Comparison of ENCODE assay signal across 27 cellular contexts in the genomic region with DNA sequence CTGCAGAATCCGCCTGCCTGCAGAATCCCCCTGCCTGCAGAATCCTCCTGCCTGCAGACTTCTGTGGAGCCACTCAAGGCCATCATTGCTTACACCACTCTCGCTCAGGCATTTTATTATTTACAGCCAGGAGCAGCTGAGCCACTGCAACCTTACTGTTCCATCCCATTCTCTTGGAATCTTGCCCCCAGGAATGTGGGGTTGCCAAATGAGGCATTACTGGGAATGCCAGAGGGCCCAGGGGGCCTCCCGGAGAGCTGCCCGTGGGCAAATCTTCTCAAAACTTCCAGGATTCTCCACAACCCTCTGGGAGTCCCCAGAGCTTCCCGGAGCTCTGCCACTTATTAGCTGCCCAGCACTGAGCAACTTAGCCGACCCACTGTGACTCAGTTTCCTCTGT.
DNase-seq lines count a peak whose midpoint lies in the region; ATAC-seq lines count a peak whose summit lies in the region.
"Had no signal": no experiment of that assay in that cellular context is flagged by ENCODE, and none has a peak within 500 bp of the region (broad histone marks: within the 10 kb centered on the region; RNA-seq: fewer than 3 reads in every experiment).

No MANE protein-coding gene starts in this region.

- peak overlapping the region; percentile 16 for H3K4me2 ChIP-seq in skeletal muscle satellite cell (ENCODE audit: low read length)
- H3K4me2 ChIP-seq: KMS-11, SK-N-SH had no signal

- peak; percentile 25 for DNase-seq in EL
- DNase-seq in RPMI7951 (ENCODE audit: low read depth): peak; percentile 49
- DNase-seq in fibroblast of peridontal ligament (ENCODE audit: extremely low read depth): peak; percentile 72
- DNase-seq in amygdala (lab: John Stamatoyannopoulos, UW): no peak
- no peak for DNase-seq in posterior vena cava (ENCODE audit: low spot score)
- DNase-seq: activated CD4-positive, alpha-beta T cell treated with anti-CD3 and anti-CD28 coated beads, Interleukin-2, amount 50 U/mL, for 48 hours; activated CD4-positive, CD25-positive, alpha-beta regulatory T cell treated with anti-CD3 and anti-CD28 coated beads, Interleukin-2, amount 50 U/mL, for 72 hours; activated CD8-positive, alpha-beta memory T cell treated with anti-CD3 and anti-CD28 coated beads, Interleukin-2, amount 50 U/mL, for 48 hours; anterior cingulate cortex; Calu3; effector CD8-positive, alpha-beta T cell; left lung; NCI-H2081 treated with DMSO at 0.1 percent for 48 hours; NCI-H226; NCI-H526 treated with DMSO at 0.1 percent for 48 hours; NK-92 treated with Interleukin-12 subunit alpha and Interleukin-12 subunit beta, amount 100 ng/mL, for 24 hours; SK-N-SH; stimulated activated CD4-positive, alpha-beta T cell treated with anti-CD3 and anti-CD28 coated beads, Interleukin-15, amount 100 ng/mL, for 24 hours; stimulated activated CD4-positive, alpha-beta T cell treated with anti-CD3 and anti-CD28 coated beads, Interleukin-4, amount 100 ng/mL, for 4 hours had no signal

- H3K27me3 ChIP-seq in skeletal muscle satellite cell (ENCODE audit: control insufficient read depth, insufficient read depth, low read length): no peaks in the 10 kb centered on the region

- intact Hi-C loops in posterior vena cava (cut with DNase I): no loop called here

- H3K4me3 ChIP-seq in skeletal muscle satellite cell (ENCODE audit: low read length): no peak overlapping the region
- H3K4me3 ChIP-seq: coronary artery, GM12878, left lung had no signal

- peaks cover 30% of the 10 kb centered on the region for H3K4me1 ChIP-seq in skeletal muscle satellite cell (ENCODE audit: control insufficient read depth, insufficient read depth, low read length)
- H3K4me1 ChIP-seq: left lung had no signal

- H3K9ac ChIP-seq in skeletal muscle satellite cell (ENCODE audit: low read depth, low read length): no peak overlapping the region
- H3K9ac ChIP-seq: KMS-11, SK-N-SH had no signal

- H3K9me3 ChIP-seq in skeletal muscle satellite cell (replicated peaks; ENCODE audit: low read length): no peaks in the 10 kb centered on the region
- H3K9me3 ChIP-seq: left lung, neutrophil, SK-N-SH had no signal

- H3K36me3 ChIP-seq in skeletal muscle satellite cell (ENCODE audit: insufficient read depth, low read length): no peaks in the 10 kb centered on the region
- H3K36me3 ChIP-seq: left lung, neutrophil had no signal

- no peak for ATAC-seq in HG03571 (IDR thresholded peaks at IDR 0.05; ENCODE audit: unreplicated experiment)
- ATAC-seq: activated T-helper 17 cell treated with anti-CD3 and anti-CD28 coated beads, Interleukin-2, amount 50 U/mL, for 72 hours; GM12878; left lung; sciatic nerve had no signal

Comparison
In these comparisons a context has a peak if more than half of its experiments do, and no peak if none do; other contexts are left out.
1. DNase-seq: peak in EL (single experiment), RPMI7951 (single experiment) and fibroblast of peridontal ligament (single experiment); none in amygdala (0 of 56) and posterior vena cava (single experiment).